Comparison of ENCODE assay signal across 13 cellular contexts in genomic region chr11:14015711-14016110, GRCh38. TPM values are rescaled to one million over a fixed set of nuclear protein-coding genes. Genes with fewer than 3 reads are reported as not detected.
DNase-seq lines count a peak whose midpoint lies in the region; ATAC-seq and TF ChIP-seq lines count a peak whose summit lies in the region.
"Had no signal": no experiment of that assay in that cellular context is flagged by ENCODE, and none has a peak within 500 bp of the region (broad histone marks: within the 10 kb centered on the region; RNA-seq: fewer than 3 reads in every experiment).

No MANE protein-coding gene starts in this region.

- TF ChIP-seq CTCF in cardiac fibroblast (IDR thresholded peaks at IDR 0.05; ENCODE audit: low read depth, low read length) (no peak), kidney epithelial cell (IDR thresholded peaks at IDR 0.05; ENCODE audit: insufficient read depth, low read length, poor library complexity, severe bottlenecking) (no peak)

- TF ChIP-seq EP300 in Ishikawa (IDR thresholded peaks at IDR 0.05; ENCODE audit: borderline replicate concordance): no peak

- no peaks in the 10 kb centered on the region for H3K36me3 ChIP-seq in kidney epithelial cell (ENCODE audit: control insufficient read depth, insufficient read depth, low read length)
- H3K36me3 ChIP-seq: BE2C had no signal

- no peak for ATAC-seq in HG02840 (IDR thresholded peaks at IDR 0.05; ENCODE audit: low FRiP score, unreplicated experiment)
- ATAC-seq in GM18858 (IDR thresholded peaks at IDR 0.05; ENCODE audit: unreplicated experiment): no peak
- no peak for ATAC-seq in GM21526 (IDR thresholded peaks at IDR 0.05; ENCODE audit: low FRiP score, unreplicated experiment)
- ATAC-seq: activated CD8-positive, alpha-beta T cell treated with anti-CD3 and anti-CD28 coated beads for 36 hours had no signal

- TF ChIP-seq RAD21 in Ishikawa (IDR thresholded peaks at IDR 0.05; ENCODE audit: low read depth): no peak

- DNase-seq in AG20443 (ENCODE audit: low spot score): peak; percentile 53
- DNase-seq in cardiac fibroblast (ENCODE audit: low read depth in 2 of 2): peak; percentile 43 to 48
- peak; percentile 71 for DNase-seq in kidney epithelial cell (ENCODE audit: low read depth)
- DNase-seq in NCI-H146 treated with DMSO at 0.1 percent for 48 hours (lab: John Stamatoyannopoulos, UW; ENCODE audit: unreplicated experiment): no peak
- DNase-seq: activated CD8-positive, alpha-beta T cell treated with anti-CD3 and anti-CD28 coated beads for 36 hours; BE2C; NCI-H2029; occipital lobe; SHP77 treated with DMSO at 0.1 percent for 48 hours had no signal

- H3K4me3 ChIP-seq in cardiac fibroblast (replicated peaks in 1 of 2; ENCODE audit: low read depth in 2 of 2, low read length in 2 of 2): no peak overlapping the region
- H3K4me3 ChIP-seq in kidney epithelial cell (ENCODE audit: low read depth, low read length): no peak overlapping the region

- no peaks in the 10 kb centered on the region for H3K27me3 ChIP-seq in kidney epithelial cell (ENCODE audit: control insufficient read depth, insufficient read depth, low read length)
- H3K27me3 ChIP-seq: BE2C had no signal

TF ChIP-seq in Ishikawa, 13 proteins besides CTCF, POLR2A, EP300 and RAD21:
- TF ChIP-seq NFIC (IDR thresholded peaks at IDR 0.05): no peak; the same call in 1 of the 2 replicates
- TF ChIP-seq YY1 (IDR thresholded peaks at IDR 0.05; ENCODE audit: low read depth): no peak
- TF ChIP-seq, protein P1, sequence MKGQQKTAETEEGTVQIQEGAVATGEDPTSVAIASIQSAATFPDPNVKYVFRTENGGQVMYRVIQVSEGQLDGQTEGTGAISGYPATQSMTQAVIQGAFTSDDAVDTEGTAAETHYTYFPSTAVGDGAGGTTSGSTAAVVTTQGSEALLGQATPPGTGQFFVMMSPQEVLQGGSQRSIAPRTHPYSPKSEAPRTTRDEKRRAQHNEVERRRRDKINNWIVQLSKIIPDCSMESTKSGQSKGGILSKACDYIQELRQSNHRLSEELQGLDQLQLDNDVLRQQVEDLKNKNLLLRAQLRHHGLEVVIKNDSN (IDR thresholded peaks at IDR 0.05): no peak
- TF ChIP-seq TCF12 (IDR thresholded peaks at IDR 0.05; ENCODE audit: low read depth): no peak
- TF ChIP-seq, protein P2, sequence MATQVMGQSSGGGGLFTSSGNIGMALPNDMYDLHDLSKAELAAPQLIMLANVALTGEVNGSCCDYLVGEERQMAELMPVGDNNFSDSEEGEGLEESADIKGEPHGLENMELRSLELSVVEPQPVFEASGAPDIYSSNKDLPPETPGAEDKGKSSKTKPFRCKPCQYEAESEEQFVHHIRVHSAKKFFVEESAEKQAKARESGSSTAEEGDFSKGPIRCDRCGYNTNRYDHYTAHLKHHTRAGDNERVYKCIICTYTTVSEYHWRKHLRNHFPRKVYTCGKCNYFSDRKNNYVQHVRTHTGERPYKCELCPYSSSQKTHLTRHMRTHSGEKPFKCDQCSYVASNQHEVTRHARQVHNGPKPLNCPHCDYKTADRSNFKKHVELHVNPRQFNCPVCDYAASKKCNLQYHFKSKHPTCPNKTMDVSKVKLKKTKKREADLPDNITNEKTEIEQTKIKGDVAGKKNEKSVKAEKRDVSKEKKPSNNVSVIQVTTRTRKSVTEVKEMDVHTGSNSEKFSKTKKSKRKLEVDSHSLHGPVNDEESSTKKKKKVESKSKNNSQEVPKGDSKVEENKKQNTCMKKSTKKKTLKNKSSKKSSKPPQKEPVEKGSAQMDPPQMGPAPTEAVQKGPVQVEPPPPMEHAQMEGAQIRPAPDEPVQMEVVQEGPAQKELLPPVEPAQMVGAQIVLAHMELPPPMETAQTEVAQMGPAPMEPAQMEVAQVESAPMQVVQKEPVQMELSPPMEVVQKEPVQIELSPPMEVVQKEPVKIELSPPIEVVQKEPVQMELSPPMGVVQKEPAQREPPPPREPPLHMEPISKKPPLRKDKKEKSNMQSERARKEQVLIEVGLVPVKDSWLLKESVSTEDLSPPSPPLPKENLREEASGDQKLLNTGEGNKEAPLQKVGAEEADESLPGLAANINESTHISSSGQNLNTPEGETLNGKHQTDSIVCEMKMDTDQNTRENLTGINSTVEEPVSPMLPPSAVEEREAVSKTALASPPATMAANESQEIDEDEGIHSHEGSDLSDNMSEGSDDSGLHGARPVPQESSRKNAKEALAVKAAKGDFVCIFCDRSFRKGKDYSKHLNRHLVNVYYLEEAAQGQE (IDR thresholded peaks at IDR 0.05; ENCODE audit: low read depth): no peak
- TF ChIP-seq TAF1 (IDR thresholded peaks at IDR 0.05; ENCODE audit: low read depth): no peak
- TF ChIP-seq EGR1 (IDR thresholded peaks at IDR 0.05): no peak
- TF ChIP-seq TEAD4 (IDR thresholded peaks at IDR 0.05): peak; percentile 75
- TF ChIP-seq, protein P3, sequence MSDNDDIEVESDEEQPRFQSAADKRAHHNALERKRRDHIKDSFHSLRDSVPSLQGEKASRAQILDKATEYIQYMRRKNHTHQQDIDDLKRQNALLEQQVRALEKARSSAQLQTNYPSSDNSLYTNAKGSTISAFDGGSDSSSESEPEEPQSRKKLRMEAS (IDR thresholded peaks at IDR 0.05): no peak

RNA-seq across cellular contexts. Expression of gene SPON1, which starts 53.2 kb away (rescaled TPM):
- total RNA-seq in kidney epithelial cell: 3.2 and 3.7 TPM in 2 replicates
